Comparison of ENCODE assay signal across 8 cellular contexts in genomic region chr11:100576044-100577021, GRCh38.
A peak's percentile ranks its signal among the peaks of the same experiment; 100 is the strongest.
DNase-seq lines count a peak whose midpoint lies in the region; ATAC-seq and TF ChIP-seq lines count a peak whose summit lies in the region.

No MANE protein-coding gene starts in this region.

- peaks cover 6% of the 10 kb centered on the region for H3K27me3 Mint-ChIP-seq in type B pancreatic cell

- intact Hi-C loops in posterior vena cava (cut with DNase I) = loop anchor here (5.0 to 10.0 kb wide), 3 partner anchors 278 to 361 kb away; no protein-coding TSS in a partner anchor

- H3K27ac Mint-ChIP-seq in type B pancreatic cell = no peak overlapping the region

- no peak overlapping the region for H3K27ac ChIP-seq in brain microvascular endothelial cell

- ATAC-seq in GM19372 (IDR thresholded peaks at IDR 0.05; ENCODE audit: low read depth, unreplicated experiment) = peak; percentile 79
- peak; percentile 90 for ATAC-seq in HG03354 (IDR thresholded peaks at IDR 0.05; ENCODE audit: poor library complexity, severe bottlenecking, unreplicated experiment)

- H3K27me3 ChIP-seq in brain microvascular endothelial cell (replicated peaks) (no peaks in the 10 kb centered on the region), kidney epithelial cell (ENCODE audit: control insufficient read depth, insufficient read depth, low read length) (no peaks in the 10 kb centered on the region)

- no peaks in the 10 kb centered on the region for H3K36me3 Mint-ChIP-seq in type B pancreatic cell

- H3K4me3 Mint-ChIP-seq in type B pancreatic cell = no peak overlapping the region

- H3K4me3 ChIP-seq in brain microvascular endothelial cell (ENCODE audit: low read depth, low read length) (no peak overlapping the region), kidney epithelial cell (ENCODE audit: low read depth, low read length) (no peak overlapping the region)

- DNase-seq in DMS 273 treated with DMSO at 0.1 percent for 48 hours (lab: John Stamatoyannopoulos, UW) = peak; percentile 5
- DNase-seq in NCI-H774 (lab: John Stamatoyannopoulos, UW) = peak; percentile 72
- peak; percentile 42 for DNase-seq in brain microvascular endothelial cell
- DNase-seq in kidney epithelial cell (ENCODE audit: low read depth) = no peak
- no peak for DNase-seq in type B pancreatic cell (ENCODE audit: extremely low spot score, unreplicated experiment)
- DNase-seq in posterior vena cava (ENCODE audit: low spot score) = no peak

- H3K4me1 Mint-ChIP-seq in type B pancreatic cell (ENCODE audit: unreplicated experiment) = peaks cover 8% of the 10 kb centered on the region

- peak; percentile 67 for TF ChIP-seq CTCF in brain microvascular endothelial cell (IDR thresholded peaks at IDR 0.05; ENCODE audit: low read depth, low read length, missing control alignments)
- peak; percentile 74 for TF ChIP-seq CTCF in kidney epithelial cell (IDR thresholded peaks at IDR 0.05; ENCODE audit: insufficient read depth, low read length, poor library complexity, severe bottlenecking)
- peak; percentile 92 for TF ChIP-seq CTCF in type B pancreatic cell (conservative IDR thresholded peaks at IDR 0.05)

- in situ Hi-C loops in brain microvascular endothelial cell (cut with HindIII; ENCODE audit: low pct_ligation_motif_present, low sequenced_read_pairs) = loop anchor here (25.0 kb wide), 1 partner anchor 361 kb away; no protein-coding TSS in a partner anchor

- no peaks in the 10 kb centered on the region for H3K36me3 ChIP-seq in brain microvascular endothelial cell (replicated peaks)
- no peaks in the 10 kb centered on the region for H3K36me3 ChIP-seq in kidney epithelial cell (ENCODE audit: control insufficient read depth, insufficient read depth, low read length)

- H3K9me3 Mint-ChIP-seq in type B pancreatic cell = no peaks in the 10 kb centered on the region

Comparison
In these comparisons a context has a peak if more than half of its experiments do, and no peak if none do; other contexts are left out.
1. DNase-seq: peak in DMS 273 treated with DMSO at 0.1 percent for 48 hours (single experiment), NCI-H774 (single experiment) and brain microvascular endothelial cell (single experiment); none in kidney epithelial cell (single experiment), type B pancreatic cell (single experiment) and posterior vena cava (single experiment).
2. Peak in every context shown above with its lines, with median percentiles within 50 percentile points of each other: CTCF ChIP-seq.